21 cellular contexts compared by ENCODE assay signal in the genomic region with DNA sequence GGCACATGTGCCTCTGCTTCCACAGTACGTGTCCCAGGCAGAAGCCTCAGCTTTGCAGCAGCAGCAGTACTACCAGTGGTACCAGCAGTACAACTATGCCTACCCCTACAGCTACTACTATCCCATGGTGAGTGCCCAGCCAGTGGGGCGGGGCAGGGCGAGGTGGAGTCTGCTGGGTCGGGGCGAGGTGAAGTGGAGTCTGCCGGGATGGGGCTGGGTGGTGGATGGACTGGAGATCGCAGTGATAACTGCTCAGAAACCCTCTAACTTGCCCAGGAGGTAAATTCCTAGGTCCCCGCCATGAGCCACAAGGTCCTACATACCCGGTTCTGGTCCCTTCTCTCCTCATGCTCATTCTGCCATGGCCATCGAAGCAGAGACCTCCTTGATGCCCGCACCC. TPM values are rescaled to one million over a fixed set of nuclear protein-coding genes. Genes with fewer than 3 reads are reported as not detected.
A peak's percentile ranks its signal among the peaks of the same experiment; 100 is the strongest.
DNase-seq lines count a peak whose midpoint lies in the region; ATAC-seq and TF ChIP-seq lines count a peak whose summit lies in the region.
"Had no signal": no experiment of that assay in that cellular context is flagged by ENCODE, and none has a peak within 500 bp of the region (broad histone marks: within the 10 kb centered on the region; RNA-seq: fewer than 3 reads in every experiment).

No MANE protein-coding gene starts in this region.

- H3K4me3 ChIP-seq in BLaER1 treated with 17β-estradiol and CSF1 and Interleukin-3, amounts not matched to agents 10 nM and 100 nM = no peak overlapping the region
- H3K4me3 ChIP-seq in HEK293 (ENCODE audit: low read depth, low read length) (no peak overlapping the region), trophoblast cell (ENCODE audit: low read depth, low read length) (peak overlapping the region; percentile 39), brain microvascular endothelial cell (ENCODE audit: low read depth, low read length) (no peak overlapping the region)

- H2BK5ac ChIP-seq in trophoblast cell (ENCODE audit: low read depth, low read length, poor library complexity) = no peak overlapping the region

- CTCF ChIA-PET in HEK293 (lab: Yijun Ruan, JAX) = no interaction called here

- peaks cover 22 to 49% (median 26%) of the 10 kb centered on the region in 10 experiments for H3K4me1 ChIP-seq in BLaER1 treated with 17β-estradiol and CSF1 and Interleukin-3, amounts not matched to agents 10 nM and 100 nM
- H3K4me1 ChIP-seq in HEK293 (ENCODE audit: control insufficient read depth, insufficient read depth, low read length) (peaks cover 20% of the 10 kb centered on the region), trophoblast cell (ENCODE audit: control insufficient read depth in 1 of 2, insufficient read depth in 2 of 2, low read length in 2 of 2) (peaks cover 3 to 7% of the 10 kb centered on the region in 2 experiments)

- peak overlapping the region; percentile 3 for H3K18ac ChIP-seq in trophoblast cell (ENCODE audit: low read length)

- H3K27me3 ChIP-seq in BLaER1 treated with 17β-estradiol and CSF1 and Interleukin-3, amounts not matched to agents 10 nM and 100 nM = no peaks in the 10 kb centered on the region
- no peaks in the 10 kb centered on the region for H3K27me3 ChIP-seq in trophoblast cell (ENCODE audit: insufficient read depth, low read length)
- H3K27me3 ChIP-seq in brain microvascular endothelial cell (replicated peaks) = no peaks in the 10 kb centered on the region

- peaks cover 12% of the 10 kb centered on the region for H3K79me1 ChIP-seq in trophoblast cell (ENCODE audit: low read length)

- peak; percentile 21 for DNase-seq in islet precursor cell
- no peak for DNase-seq in trophoblast cell
- DNase-seq in DMS53 treated with DMSO at 0.1 percent for 48 hours (lab: John Stamatoyannopoulos, UW; ENCODE audit: unreplicated experiment) = no peak
- no peak for DNase-seq in brain microvascular endothelial cell
- DNase-seq: CD8-positive, alpha-beta memory T cell; DMS79; GOT3; IMR-90; Karpas-422; NCI-H1417 treated with DMSO at 0.1 percent for 48 hours; NCI-H187 treated with DMSO at 0.1 percent for 48 hours; NCI-H345; NCI-H524 treated with DMSO at 0.1 percent for 48 hours; PC-3; RPMI8226; SHP77 treated with DMSO at 0.1 percent for 48 hours had no signal

- in situ Hi-C loops in brain microvascular endothelial cell (cut with HindIII; ENCODE audit: low pct_ligation_motif_present, low sequenced_read_pairs) = no loop called here

- H3K23ac ChIP-seq in trophoblast cell (ENCODE audit: low read length) = no peak overlapping the region

- ATAC-seq in HG02642 (IDR thresholded peaks at IDR 0.05; ENCODE audit: poor library complexity, unreplicated experiment) (no peak), HG03432 (IDR thresholded peaks at IDR 0.05; ENCODE audit: unreplicated experiment) (no peak)
- ATAC-seq: PC-3 had no signal

- POLR2A ChIA-PET in HEK293 (lab: Yijun Ruan, JAX) = no interaction called here

- H2AFZ ChIP-seq in trophoblast cell (ENCODE audit: insufficient read depth, low read length, poor library complexity) = no peak overlapping the region

- H2BK12ac ChIP-seq in trophoblast cell (ENCODE audit: low read length) = no peak overlapping the region

- TF ChIP-seq CTCF in HEK293 (tag by site-specific recombination; IDR thresholded peaks at IDR 0.05) (no peak), brain microvascular endothelial cell (IDR thresholded peaks at IDR 0.05; ENCODE audit: low read depth, low read length, missing control alignments) (no peak)

- WGBS in trophoblast cell (ENCODE audit: extremely low coverage, insufficient coverage, insufficient read length) = no CpG with 5 or more reads among the region's 11 CpGs

- H3K9me3 ChIP-seq in BLaER1 treated with 17β-estradiol and CSF1 and Interleukin-3, amounts not matched to agents 10 nM and 100 nM (replicated peaks in 1 of 11) = no peaks in the 10 kb centered on the region
- no peaks in the 10 kb centered on the region for H3K9me3 ChIP-seq in HEK293 (ENCODE audit: control insufficient read depth, insufficient read depth, low read depth, low read length)
- no peaks in the 10 kb centered on the region for H3K9me3 ChIP-seq in trophoblast cell (ENCODE audit: insufficient read depth, low read depth, low read length)

- H2AK5ac ChIP-seq in trophoblast cell (ENCODE audit: low read length) = no peak overlapping the region

- peaks cover 83 to 85% (median 83%) of the 10 kb centered on the region in 11 experiments for H4K20me1 ChIP-seq in BLaER1 treated with 17β-estradiol and CSF1 and Interleukin-3, amounts not matched to agents 10 nM and 100 nM

- H3K4ac ChIP-seq in trophoblast cell (ENCODE audit: low read depth, low read length) = peak overlapping the region; percentile 21

- no peak overlapping the region for H4K91ac ChIP-seq in trophoblast cell (ENCODE audit: low read depth, low read length)

- H3K4me2 ChIP-seq in BLaER1 treated with 17β-estradiol and CSF1 and Interleukin-3, amounts not matched to agents 10 nM and 100 nM = peak overlapping the region in 3 of 11 experiments; percentile 95 to 99 (median 97); a peak in 4 of 22 replicates
- H3K4me2 ChIP-seq in trophoblast cell (ENCODE audit: low read length) = no peak overlapping the region

- peak overlapping the region in 9 of 11 experiments; percentile 11 to 98 (median 94); a peak in 8 of 22 replicates for H3K9ac ChIP-seq in BLaER1 treated with 17β-estradiol and CSF1 and Interleukin-3, amounts not matched to agents 10 nM and 100 nM
- no peak overlapping the region for H3K9ac ChIP-seq in trophoblast cell (ENCODE audit: low read length)

- no peak overlapping the region for H4K8ac ChIP-seq in trophoblast cell (ENCODE audit: low read depth, low read length)

- H3K27ac ChIP-seq in BLaER1 treated with 17β-estradiol and CSF1 and Interleukin-3, amounts not matched to agents 10 nM and 100 nM = peak overlapping the region in 1 of 11 experiments; percentile 99; a peak in 2 of 22 replicates
- no peak overlapping the region for H3K27ac ChIP-seq in HEK293 (ENCODE audit: extremely low read depth, low read depth, low read length)
- no peak overlapping the region for H3K27ac ChIP-seq in trophoblast cell (ENCODE audit: low read depth, low read length)
- no peak overlapping the region for H3K27ac ChIP-seq in brain microvascular endothelial cell

- H3K14ac ChIP-seq in trophoblast cell (ENCODE audit: low read length) = no peak overlapping the region

- H4K12ac ChIP-seq in trophoblast cell (ENCODE audit: low read depth, low read length) = no peak overlapping the region

- H2BK120ac ChIP-seq in trophoblast cell (ENCODE audit: insufficient read depth, low read length, poor library complexity) = no peak overlapping the region

- H3K79me2 ChIP-seq in trophoblast cell (ENCODE audit: control insufficient read depth, insufficient read depth, low read length, poor library complexity) = peaks cover 22% of the 10 kb centered on the region

- peaks cover 62 to 77% (median 72%) of the 10 kb centered on the region in 11 experiments for H3K36me3 ChIP-seq in BLaER1 treated with 17β-estradiol and CSF1 and Interleukin-3, amounts not matched to agents 10 nM and 100 nM
- H3K36me3 ChIP-seq in HEK293 (ENCODE audit: control insufficient read depth in 2 of 2, insufficient read depth in 1 of 2, low read length in 2 of 2) = peaks cover 33 to 71% of the 10 kb centered on the region in 2 experiments
- H3K36me3 ChIP-seq in trophoblast cell (ENCODE audit: control insufficient read depth in 1 of 2, insufficient read depth in 2 of 2, low read length in 2 of 2) = peaks cover 63 to 66% of the 10 kb centered on the region in 2 experiments
- H3K36me3 ChIP-seq in brain microvascular endothelial cell (replicated peaks) = peaks cover 67% of the 10 kb centered on the region

TF ChIP-seq in HEK293, 187 proteins besides CTCF, POLR2A, EP300 and RAD21:
- TF ChIP-seq KLF1 (tag by site-specific recombination; IDR thresholded peaks at IDR 0.05) (peak; percentile 36; the same call in 1 of the 2 replicates), ZNF132 (tag by site-specific recombination; IDR thresholded peaks at IDR 0.05; ENCODE audit: borderline replicate concordance) (no peak)

RNA-seq across cellular contexts. Expression of a gene that starts 3.6 kb away (rescaled TPM):
- polyA plus RNA-seq in trophoblast cell (2013) = 109 and 112 TPM in 2 replicates

RNA-seq across cellular contexts. Expression of a gene that starts 11.0 kb away (rescaled TPM):
- polyA plus RNA-seq in trophoblast cell (2013) = 0.68 and 0.73 TPM in 2 replicates

RNA-seq across cellular contexts. Expression of a gene that starts 20.5 kb away (rescaled TPM):
- polyA plus RNA-seq in trophoblast cell (2013) = 9.5 and 12.2 TPM in 2 replicates
- polyA plus RNA-seq: CD8-positive, alpha-beta memory T cell had no signal

RNA-seq across cellular contexts. Expression of a gene that starts 37.4 kb away (rescaled TPM):
- polyA plus RNA-seq in trophoblast cell (2013) = 1.1 and 2.4 TPM in 2 replicates
- polyA plus RNA-seq: BJ; CD8-positive, alpha-beta memory T cell; IMR-90 had no signal

RNA-seq across cellular contexts. Expression of a gene that starts 50.0 kb away (rescaled TPM):
- not detected in 2 replicates for polyA plus RNA-seq in trophoblast cell (2013)
- polyA plus RNA-seq: BJ, IMR-90 had no signal
